ENCODE assay signal across 27 cellular contexts in the genomic region with DNA sequence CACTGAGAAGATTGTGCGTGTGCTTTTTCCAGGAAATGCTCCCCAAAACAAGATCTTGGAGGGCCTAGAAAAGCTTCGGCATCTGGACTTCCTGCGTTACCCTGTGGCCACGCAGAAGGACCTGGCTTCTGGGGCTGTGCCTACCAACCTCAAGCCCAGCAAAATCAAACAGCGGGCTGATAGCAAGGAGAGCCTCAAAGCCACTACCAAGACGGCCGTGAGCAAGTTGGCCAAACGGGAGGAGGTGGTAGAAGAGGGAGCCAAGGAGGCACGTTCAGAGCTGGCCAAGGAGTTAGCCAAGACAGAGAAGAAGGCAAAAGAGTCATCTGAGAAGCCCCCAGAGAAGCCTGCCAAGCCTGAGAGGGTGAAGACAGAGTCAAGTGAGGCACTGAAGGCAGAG.
"Had no signal": no experiment of that assay in that cellular context is flagged by ENCODE, and none has a peak within 500 bp of the region (broad histone marks: within the 10 kb centered on the region; RNA-seq: fewer than 3 reads in every experiment).

No MANE protein-coding gene starts in this region.

- H3K4me3 Mint-ChIP-seq: activated CD8-positive, alpha-beta T cell treated with anti-CD3 and anti-CD28 coated beads, Interleukin-2, amount 10 ng/mL, durations not matched to agents 7 days and 5 days; activated naive CD4-positive, alpha-beta T cell treated with anti-CD3 and anti-CD28 coated beads, Interleukin-2, amount 50 U/mL, for 24 hours had no signal

- H3K27ac ChIP-seq: ascending aorta, body of pancreas, SK-N-MC had no signal

- H3K36me3 Mint-ChIP-seq: activated naive CD4-positive, alpha-beta T cell treated with anti-CD3 and anti-CD28 coated beads, Interleukin-2, amount 50 U/mL, for 24 hours had no signal

- H3K9me3 ChIP-seq: body of pancreas had no signal

- ATAC-seq: activated CD4-positive, CD25-positive, alpha-beta regulatory T cell treated with anti-CD3 and anti-CD28 coated beads, Interleukin-2, amount 50 U/mL, for 24 hours; activated CD8-positive, alpha-beta T cell treated with anti-CD3 and anti-CD28 coated beads, Interleukin-2, amount 10 ng/mL, durations not matched to agents 7 days and 5 days; body of pancreas; Panc1; Right ventricle myocardium inferior had no signal

- H3K27me3 ChIP-seq: ascending aorta, body of pancreas had no signal

- DNase-seq: activated CD4-positive, alpha-beta T cell treated with anti-CD3 and anti-CD28 coated beads for 4 hours; activated CD8-positive, alpha-beta memory T cell treated with anti-CD3 and anti-CD28 coated beads, Interleukin-2, amount 50 U/mL, for 48 hours; activated CD8-positive, alpha-beta T cell treated with anti-CD3 and anti-CD28 coated beads, Interleukin-2, amount 10 ng/mL, durations not matched to agents 7 days and 5 days; activated effector memory CD4-positive, alpha-beta T cell treated with Interleukin-2 at 50 U/mL for 16 hours; activated naive CD4-positive, alpha-beta T cell; activated T-cell treated with anti-CD3 and anti-CD28 coated beads, Interleukin-2, amount 50 U/mL, for 1 hour; body of pancreas; IMR-90; KBM-7; NCI-H1092; NCI-H1417; NCI-H2029; NCI-H2107; NCI-H2171 treated with DMSO at 0.1 percent for 48 hours; NCI-H345; NCI-H510A treated with DMSO at 0.1 percent for 48 hours; NCI-H69; NK-92 treated with Interleukin-12 subunit alpha and Interleukin-12 subunit beta, amount 100 ng/mL, for 24 hours; OCI-M1; RPMI8226; SW 1271 had no signal

- H3K4me1 ChIP-seq: ascending aorta, body of pancreas had no signal

- H3K9me3 Mint-ChIP-seq: activated naive CD4-positive, alpha-beta T cell treated with anti-CD3 and anti-CD28 coated beads, Interleukin-2, amount 50 U/mL, for 24 hours had no signal

- H3K4me3 ChIP-seq: ascending aorta, body of pancreas, SK-N-MC had no signal

- H3K27ac Mint-ChIP-seq: activated naive CD4-positive, alpha-beta T cell treated with anti-CD3 and anti-CD28 coated beads, Interleukin-2, amount 50 U/mL, for 24 hours had no signal
